In the genomic region with DNA sequence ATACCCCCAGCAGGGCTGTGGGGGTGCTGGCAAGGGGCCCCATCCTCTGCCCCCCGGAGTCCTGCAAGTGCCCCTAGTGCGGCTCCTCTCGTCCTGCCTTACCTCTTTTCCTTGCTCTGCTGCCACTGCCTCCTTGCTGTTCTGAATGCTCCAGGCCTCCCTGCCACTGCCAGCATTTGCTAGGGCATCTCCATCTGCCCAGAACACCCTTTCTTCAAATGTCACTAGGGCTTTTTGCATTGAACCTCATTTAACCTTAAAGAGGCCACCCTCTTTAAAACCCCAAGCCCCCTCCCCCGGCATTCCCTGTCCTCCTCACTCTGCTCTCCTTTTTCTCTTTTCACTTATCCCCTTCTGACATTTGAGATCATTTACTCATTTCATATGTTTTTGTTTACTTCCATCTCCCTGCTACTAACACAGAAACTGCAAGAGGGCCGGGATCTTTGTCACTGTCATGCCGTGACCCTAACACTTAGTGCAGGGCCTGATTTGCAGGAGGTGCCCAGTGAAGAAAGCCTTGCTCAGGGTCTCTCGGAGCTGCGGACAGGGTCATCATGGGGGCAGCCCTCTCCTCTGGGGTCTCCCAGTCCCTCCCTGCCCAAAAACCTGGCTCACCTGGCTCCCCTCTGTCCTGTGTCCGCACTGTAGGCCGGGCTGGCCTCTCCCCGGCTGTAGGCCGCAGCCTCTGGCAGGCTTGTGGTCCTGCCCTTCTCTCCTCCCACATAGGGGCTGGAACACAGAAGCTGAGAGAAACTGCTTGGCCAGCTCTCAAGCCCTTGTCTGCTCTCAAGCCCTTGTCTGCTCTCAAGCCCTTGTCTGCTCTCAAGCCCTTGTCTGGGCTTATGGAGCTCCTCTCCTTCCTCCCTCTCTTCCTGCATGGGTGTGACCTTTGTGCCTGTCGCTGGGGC, we compare ENCODE assay signal across 1 cellular context.
TF ChIP-seq lines count a peak whose summit lies in the region.

A gene (minus strand): TSS at position 690 of the 911 bp plus-strand sequence. CDS start 2,084 bp downstream, outside the sequence.

TF ChIP-seq in HepG2, 621 proteins besides CTCF, POLR2A, EP300 and RAD21 (continued from another document and continues in another):
- no peak for TF ChIP-seq KDM2A (CRISPR knock-in tag; IDR thresholded peaks at IDR 0.05; ENCODE audit: borderline replicate concordance, low read depth)
- TF ChIP-seq, protein P1, sequence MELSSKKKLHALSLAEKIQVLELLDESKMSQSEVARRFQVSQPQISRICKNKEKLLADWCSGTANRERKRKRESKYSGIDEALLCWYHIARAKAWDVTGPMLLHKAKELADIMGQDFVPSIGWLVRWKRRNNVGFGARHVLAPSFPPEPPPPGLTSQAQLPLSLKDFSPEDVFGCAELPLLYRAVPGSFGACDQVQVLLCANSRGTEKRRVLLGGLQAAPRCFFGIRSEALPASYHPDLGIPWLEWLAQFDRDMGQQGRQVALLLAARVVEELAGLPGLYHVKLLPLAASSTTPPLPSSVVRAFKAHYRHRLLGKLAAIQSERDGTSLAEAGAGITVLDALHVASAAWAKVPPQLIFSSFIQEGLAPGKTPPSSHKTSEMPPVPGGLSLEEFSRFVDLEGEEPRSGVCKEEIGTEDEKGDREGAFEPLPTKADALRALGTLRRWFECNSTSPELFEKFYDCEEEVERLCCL (CRISPR knock-in tag; IDR thresholded peaks at IDR 0.05; ENCODE audit: borderline replicate concordance) = 0 out of 2 replicates have a peak, but pooled peaks have one; percentile 53
- TF ChIP-seq CCAR2 (optimal IDR thresholded peaks at IDR 0.05; ENCODE audit: low read depth, low read length) = no peak
- TF ChIP-seq ZNF207 (IDR thresholded peaks at IDR 0.05; ENCODE audit: borderline replicate concordance) = no peak
- TF ChIP-seq, protein P2, sequence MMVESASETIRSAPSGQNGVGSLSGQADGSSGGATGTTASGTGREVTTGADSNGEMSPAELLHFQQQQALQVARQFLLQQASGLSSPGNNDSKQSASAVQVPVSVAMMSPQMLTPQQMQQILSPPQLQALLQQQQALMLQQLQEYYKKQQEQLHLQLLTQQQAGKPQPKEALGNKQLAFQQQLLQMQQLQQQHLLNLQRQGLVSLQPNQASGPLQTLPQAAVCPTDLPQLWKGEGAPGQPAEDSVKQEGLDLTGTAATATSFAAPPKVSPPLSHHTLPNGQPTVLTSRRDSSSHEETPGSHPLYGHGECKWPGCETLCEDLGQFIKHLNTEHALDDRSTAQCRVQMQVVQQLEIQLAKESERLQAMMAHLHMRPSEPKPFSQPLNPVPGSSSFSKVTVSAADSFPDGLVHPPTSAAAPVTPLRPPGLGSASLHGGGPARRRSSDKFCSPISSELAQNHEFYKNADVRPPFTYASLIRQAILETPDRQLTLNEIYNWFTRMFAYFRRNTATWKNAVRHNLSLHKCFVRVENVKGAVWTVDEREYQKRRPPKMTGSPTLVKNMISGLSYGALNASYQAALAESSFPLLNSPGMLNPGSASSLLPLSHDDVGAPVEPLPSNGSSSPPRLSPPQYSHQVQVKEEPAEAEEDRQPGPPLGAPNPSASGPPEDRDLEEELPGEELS (CRISPR knock-in tag; IDR thresholded peaks at IDR 0.05) = 0 out of 2 replicates have a peak, but pooled peaks have one; percentile 19
- no peak; the same call in 1 of the 2 replicates for TF ChIP-seq AHR (CRISPR knock-in tag; IDR thresholded peaks at IDR 0.05)
- no peak for TF ChIP-seq KLF11 (CRISPR knock-in tag; IDR thresholded peaks at IDR 0.05)
- no peak for TF ChIP-seq GTF3A (CRISPR knock-in tag; conservative IDR thresholded peaks at IDR 0.05)
- TF ChIP-seq SP5 (CRISPR knock-in tag; IDR thresholded peaks at IDR 0.05; ENCODE audit: borderline replicate concordance, low read depth) = no peak
- no peak for TF ChIP-seq WIZ (CRISPR knock-in tag; IDR thresholded peaks at IDR 0.05)
- no peak for TF ChIP-seq TEAD2 (CRISPR knock-in tag; IDR thresholded peaks at IDR 0.05)
- no peak for TF ChIP-seq NR3C1 (CRISPR knock-in tag; IDR thresholded peaks at IDR 0.05)
- no peak; the same call in 1 of the 2 replicates for TF ChIP-seq ZNF841 (CRISPR knock-in tag; IDR thresholded peaks at IDR 0.05; ENCODE audit: borderline replicate concordance)
- TF ChIP-seq HES4 (CRISPR knock-in tag; IDR thresholded peaks at IDR 0.05; ENCODE audit: borderline replicate concordance) = 0 out of 2 replicates have a peak, but pooled peaks have one; percentile 18
- TF ChIP-seq, protein P3, sequence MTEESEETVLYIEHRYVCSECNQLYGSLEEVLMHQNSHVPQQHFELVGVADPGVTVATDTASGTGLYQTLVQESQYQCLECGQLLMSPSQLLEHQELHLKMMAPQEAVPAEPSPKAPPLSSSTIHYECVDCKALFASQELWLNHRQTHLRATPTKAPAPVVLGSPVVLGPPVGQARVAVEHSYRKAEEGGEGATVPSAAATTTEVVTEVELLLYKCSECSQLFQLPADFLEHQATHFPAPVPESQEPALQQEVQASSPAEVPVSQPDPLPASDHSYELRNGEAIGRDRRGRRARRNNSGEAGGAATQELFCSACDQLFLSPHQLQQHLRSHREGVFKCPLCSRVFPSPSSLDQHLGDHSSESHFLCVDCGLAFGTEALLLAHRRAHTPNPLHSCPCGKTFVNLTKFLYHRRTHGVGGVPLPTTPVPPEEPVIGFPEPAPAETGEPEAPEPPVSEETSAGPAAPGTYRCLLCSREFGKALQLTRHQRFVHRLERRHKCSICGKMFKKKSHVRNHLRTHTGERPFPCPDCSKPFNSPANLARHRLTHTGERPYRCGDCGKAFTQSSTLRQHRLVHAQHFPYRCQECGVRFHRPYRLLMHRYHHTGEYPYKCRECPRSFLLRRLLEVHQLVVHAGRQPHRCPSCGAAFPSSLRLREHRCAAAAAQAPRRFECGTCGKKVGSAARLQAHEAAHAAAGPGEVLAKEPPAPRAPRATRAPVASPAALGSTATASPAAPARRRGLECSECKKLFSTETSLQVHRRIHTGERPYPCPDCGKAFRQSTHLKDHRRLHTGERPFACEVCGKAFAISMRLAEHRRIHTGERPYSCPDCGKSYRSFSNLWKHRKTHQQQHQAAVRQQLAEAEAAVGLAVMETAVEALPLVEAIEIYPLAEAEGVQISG (CRISPR knock-in tag; IDR thresholded peaks at IDR 0.05) = 0 out of 2 replicates have a peak, but pooled peaks have one; percentile 33
- TF ChIP-seq, protein P4, sequence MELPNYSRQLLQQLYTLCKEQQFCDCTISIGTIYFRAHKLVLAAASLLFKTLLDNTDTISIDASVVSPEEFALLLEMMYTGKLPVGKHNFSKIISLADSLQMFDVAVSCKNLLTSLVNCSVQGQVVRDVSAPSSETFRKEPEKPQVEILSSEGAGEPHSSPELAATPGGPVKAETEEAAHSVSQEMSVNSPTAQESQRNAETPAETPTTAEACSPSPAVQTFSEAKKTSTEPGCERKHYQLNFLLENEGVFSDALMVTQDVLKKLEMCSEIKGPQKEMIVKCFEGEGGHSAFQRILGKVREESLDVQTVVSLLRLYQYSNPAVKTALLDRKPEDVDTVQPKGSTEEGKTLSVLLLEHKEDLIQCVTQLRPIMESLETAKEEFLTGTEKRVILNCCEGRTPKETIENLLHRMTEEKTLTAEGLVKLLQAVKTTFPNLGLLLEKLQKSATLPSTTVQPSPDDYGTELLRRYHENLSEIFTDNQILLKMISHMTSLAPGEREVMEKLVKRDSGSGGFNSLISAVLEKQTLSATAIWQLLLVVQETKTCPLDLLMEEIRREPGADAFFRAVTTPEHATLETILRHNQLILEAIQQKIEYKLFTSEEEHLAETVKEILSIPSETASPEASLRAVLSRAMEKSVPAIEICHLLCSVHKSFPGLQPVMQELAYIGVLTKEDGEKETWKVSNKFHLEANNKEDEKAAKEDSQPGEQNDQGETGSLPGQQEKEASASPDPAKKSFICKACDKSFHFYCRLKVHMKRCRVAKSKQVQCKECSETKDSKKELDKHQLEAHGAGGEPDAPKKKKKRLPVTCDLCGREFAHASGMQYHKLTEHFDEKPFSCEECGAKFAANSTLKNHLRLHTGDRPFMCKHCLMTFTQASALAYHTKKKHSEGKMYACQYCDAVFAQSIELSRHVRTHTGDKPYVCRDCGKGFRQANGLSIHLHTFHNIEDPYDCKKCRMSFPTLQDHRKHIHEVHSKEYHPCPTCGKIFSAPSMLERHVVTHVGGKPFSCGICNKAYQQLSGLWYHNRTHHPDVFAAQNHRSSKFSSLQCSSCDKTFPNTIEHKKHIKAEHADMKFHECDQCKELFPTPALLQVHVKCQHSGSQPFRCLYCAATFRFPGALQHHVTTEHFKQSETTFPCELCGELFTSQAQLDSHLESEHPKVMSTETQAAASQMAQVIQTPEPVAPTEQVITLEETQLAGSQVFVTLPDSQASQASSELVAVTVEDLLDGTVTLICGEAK (IDR thresholded peaks at IDR 0.05) = no peak
- TF ChIP-seq, protein P4 (CRISPR knock-in tag; IDR thresholded peaks at IDR 0.05) = 0 out of 2 replicates have a peak, but pooled peaks have one; percentile 62
- TF ChIP-seq, protein P5, sequence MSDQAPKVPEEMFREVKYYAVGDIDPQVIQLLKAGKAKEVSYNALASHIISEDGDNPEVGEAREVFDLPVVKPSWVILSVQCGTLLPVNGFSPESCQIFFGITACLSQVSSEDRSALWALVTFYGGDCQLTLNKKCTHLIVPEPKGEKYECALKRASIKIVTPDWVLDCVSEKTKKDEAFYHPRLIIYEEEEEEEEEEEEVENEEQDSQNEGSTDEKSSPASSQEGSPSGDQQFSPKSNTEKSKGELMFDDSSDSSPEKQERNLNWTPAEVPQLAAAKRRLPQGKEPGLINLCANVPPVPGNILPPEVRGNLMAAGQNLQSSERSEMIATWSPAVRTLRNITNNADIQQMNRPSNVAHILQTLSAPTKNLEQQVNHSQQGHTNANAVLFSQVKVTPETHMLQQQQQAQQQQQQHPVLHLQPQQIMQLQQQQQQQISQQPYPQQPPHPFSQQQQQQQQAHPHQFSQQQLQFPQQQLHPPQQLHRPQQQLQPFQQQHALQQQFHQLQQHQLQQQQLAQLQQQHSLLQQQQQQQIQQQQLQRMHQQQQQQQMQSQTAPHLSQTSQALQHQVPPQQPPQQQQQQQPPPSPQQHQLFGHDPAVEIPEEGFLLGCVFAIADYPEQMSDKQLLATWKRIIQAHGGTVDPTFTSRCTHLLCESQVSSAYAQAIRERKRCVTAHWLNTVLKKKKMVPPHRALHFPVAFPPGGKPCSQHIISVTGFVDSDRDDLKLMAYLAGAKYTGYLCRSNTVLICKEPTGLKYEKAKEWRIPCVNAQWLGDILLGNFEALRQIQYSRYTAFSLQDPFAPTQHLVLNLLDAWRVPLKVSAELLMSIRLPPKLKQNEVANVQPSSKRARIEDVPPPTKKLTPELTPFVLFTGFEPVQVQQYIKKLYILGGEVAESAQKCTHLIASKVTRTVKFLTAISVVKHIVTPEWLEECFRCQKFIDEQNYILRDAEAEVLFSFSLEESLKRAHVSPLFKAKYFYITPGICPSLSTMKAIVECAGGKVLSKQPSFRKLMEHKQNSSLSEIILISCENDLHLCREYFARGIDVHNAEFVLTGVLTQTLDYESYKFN (CRISPR knock-in tag; conservative IDR thresholded peaks at IDR 0.05) = peak; percentile 26; the same call in 1 of the 2 replicates
- no peak for TF ChIP-seq TCF12 (IDR thresholded peaks at IDR 0.05)
- no peak for TF ChIP-seq TCF12 (CRISPR knock-in tag; IDR thresholded peaks at IDR 0.05)
- no peak; the same call in 1 of the 2 replicates for TF ChIP-seq ZNF614 (CRISPR knock-in tag; IDR thresholded peaks at IDR 0.05; ENCODE audit: borderline replicate concordance)
- TF ChIP-seq PAF1 (CRISPR knock-in tag; IDR thresholded peaks at IDR 0.05) = no peak
- TF ChIP-seq ZNF616 (CRISPR knock-in tag; IDR thresholded peaks at IDR 0.05; ENCODE audit: low read depth) = 0 out of 2 replicates have a peak, but pooled peaks have one; percentile 70
- no peak for TF ChIP-seq TMF1 (CRISPR knock-in tag; IDR thresholded peaks at IDR 0.05; ENCODE audit: low read depth)
- TF ChIP-seq NBN (conservative IDR thresholded peaks at IDR 0.05) = no peak
- no peak for TF ChIP-seq U2AF1 (optimal IDR thresholded peaks at IDR 0.05; ENCODE audit: low read depth, low read length)
- TF ChIP-seq ZNF652 (CRISPR knock-in tag; IDR thresholded peaks at IDR 0.05; ENCODE audit: borderline replicate concordance, low read depth) = no peak
- TF ChIP-seq ZNF792 (CRISPR knock-in tag; IDR thresholded peaks at IDR 0.05) = no peak
- TF ChIP-seq SALL2 (CRISPR knock-in tag; IDR thresholded peaks at IDR 0.05) = 0 out of 2 replicates have a peak, but pooled peaks have one; percentile 5
- TF ChIP-seq, protein P6, sequence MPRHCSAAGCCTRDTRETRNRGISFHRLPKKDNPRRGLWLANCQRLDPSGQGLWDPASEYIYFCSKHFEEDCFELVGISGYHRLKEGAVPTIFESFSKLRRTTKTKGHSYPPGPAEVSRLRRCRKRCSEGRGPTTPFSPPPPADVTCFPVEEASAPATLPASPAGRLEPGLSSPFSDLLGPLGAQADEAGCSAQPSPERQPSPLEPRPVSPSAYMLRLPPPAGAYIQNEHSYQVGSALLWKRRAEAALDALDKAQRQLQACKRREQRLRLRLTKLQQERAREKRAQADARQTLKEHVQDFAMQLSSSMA (CRISPR knock-in tag; IDR thresholded peaks at IDR 0.05) = no peak
- no peak for TF ChIP-seq ZNF776 (CRISPR knock-in tag; IDR thresholded peaks at IDR 0.05)
- TF ChIP-seq, protein P7, sequence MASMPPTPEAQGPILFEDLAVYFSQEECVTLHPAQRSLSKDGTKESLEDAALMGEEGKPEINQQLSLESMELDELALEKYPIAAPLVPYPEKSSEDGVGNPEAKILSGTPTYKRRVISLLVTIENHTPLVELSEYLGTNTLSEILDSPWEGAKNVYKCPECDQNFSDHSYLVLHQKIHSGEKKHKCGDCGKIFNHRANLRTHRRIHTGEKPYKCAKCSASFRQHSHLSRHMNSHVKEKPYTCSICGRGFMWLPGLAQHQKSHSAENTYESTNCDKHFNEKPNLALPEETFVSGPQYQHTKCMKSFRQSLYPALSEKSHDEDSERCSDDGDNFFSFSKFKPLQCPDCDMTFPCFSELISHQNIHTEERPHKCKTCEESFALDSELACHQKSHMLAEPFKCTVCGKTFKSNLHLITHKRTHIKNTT (CRISPR knock-in tag; IDR thresholded peaks at IDR 0.05) = no peak
- 0 out of 2 replicates have a peak, but pooled peaks have one; percentile 30 for TF ChIP-seq ZNF891 (CRISPR knock-in tag; IDR thresholded peaks at IDR 0.05)
